Comparison of ENCODE assay signal across 1 cellular context in genomic region chr3:169965562-169965961, GRCh38.
TF ChIP-seq lines count a peak whose summit lies in the region.

No MANE protein-coding gene starts in this region.

TF ChIP-seq in GM12878, 131 proteins besides CTCF, POLR2A, EP300 and RAD21:
- TF ChIP-seq MTA3 (IDR thresholded peaks at IDR 0.05; ENCODE audit: borderline replicate concordance, low read length) (no peak), ASH2L (IDR thresholded peaks at IDR 0.05; ENCODE audit: borderline replicate concordance, low read depth) (no peak), STAT3 (IDR thresholded peaks at IDR 0.05; ENCODE audit: low read depth, low read length) (no peak), RCOR1 (conservative IDR thresholded peaks at IDR 0.05; ENCODE audit: low read depth, low read length) (no peak), RELA (IDR thresholded peaks at IDR 0.05; ENCODE audit: borderline replicate concordance, partially characterized antibody) (no peak), SREBF1 (IDR thresholded peaks at IDR 0.05; ENCODE audit: low read length) (no peak), IRF5 (IDR thresholded peaks at IDR 0.05; ENCODE audit: borderline replicate concordance) (no peak), SMC3 (IDR thresholded peaks at IDR 0.05; ENCODE audit: borderline replicate concordance, low read length) (no peak), PML (IDR thresholded peaks at IDR 0.05; ENCODE audit: low read length) (no peak), IKZF2 (IDR thresholded peaks at IDR 0.05) (no peak), NFYA (IDR thresholded peaks at IDR 0.05; ENCODE audit: borderline replicate concordance, low read depth, low read length) (no peak), MLLT1 (IDR thresholded peaks at IDR 0.05) (no peak), RFX5 (IDR thresholded peaks at IDR 0.05; ENCODE audit: low read depth, low read length) (no peak), CBX5 (IDR thresholded peaks at IDR 0.05; ENCODE audit: low read depth) (no peak), SIN3A (IDR thresholded peaks at IDR 0.05; ENCODE audit: low read depth, low read length) (no peak), PKNOX1 (IDR thresholded peaks at IDR 0.05) (no peak), STAT1 (conservative IDR thresholded peaks at IDR 0.05) (no peak)
